Comparison of ENCODE assay signal across 13 cellular contexts in the genomic region with DNA sequence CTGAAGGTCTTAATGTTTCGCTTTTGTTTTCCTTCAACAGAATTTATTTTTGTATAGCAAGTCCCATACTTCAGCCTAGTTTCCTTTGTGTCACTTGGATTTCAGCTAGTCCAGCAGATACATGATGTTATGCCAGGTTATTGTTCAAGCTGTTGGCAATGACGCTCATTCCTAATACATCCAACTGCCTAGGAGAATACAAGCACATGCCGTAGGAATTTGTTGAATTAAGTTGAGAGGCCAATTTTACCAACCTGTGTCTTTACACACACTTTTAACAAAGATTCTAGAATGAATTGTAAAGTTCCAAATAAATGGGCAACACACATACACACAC.
DNase-seq lines count a peak whose midpoint lies in the region; ATAC-seq and TF ChIP-seq lines count a peak whose summit lies in the region.
"Had no signal": no experiment of that assay in that cellular context is flagged by ENCODE, and none has a peak within 500 bp of the region (broad histone marks: within the 10 kb centered on the region; RNA-seq: fewer than 3 reads in every experiment).

No MANE protein-coding gene starts in this region.

- no peaks in the 10 kb centered on the region for H3K9me3 ChIP-seq in heart right ventricle
- H3K9me3 ChIP-seq: tibial artery had no signal

- H3K4me1 ChIP-seq in heart right ventricle: peaks cover 9 to 35% (median 29%) of the 10 kb centered on the region in 9 donors

- H3K27me3 ChIP-seq in heart right ventricle: no peaks in the 10 kb centered on the region
- H3K27me3 ChIP-seq: tibial artery had no signal

- no peak for TF ChIP-seq CTCF in MCF 10A (IDR thresholded peaks at IDR 0.05; ENCODE audit: unreplicated experiment)
- no peak for TF ChIP-seq CTCF in heart right ventricle (IDR thresholded peaks at IDR 0.05)

- DNase-seq in EL: peak; percentile 34
- peak; percentile 54 for DNase-seq in MCF 10A (ENCODE audit: unreplicated experiment)
- peak in 1 of 2 donors; percentile 25 for DNase-seq in heart right ventricle
- peak; percentile 45 for DNase-seq in pons (ENCODE audit: low spot score)
- DNase-seq in NK-92 treated with Interleukin-12 subunit alpha and Interleukin-12 subunit beta, amount 100 ng/mL, for 24 hours (lab: John Stamatoyannopoulos, UW): no peak
- DNase-seq in natural killer cell treated with Interleukin-12 subunit alpha and Interleukin-12 subunit beta and Interleukin-15 and Interleukin-18, amount 100 ng/mL, for 72 hours (ENCODE audit: low spot score): no peak
- DNase-seq in Kasumi-1 (lab: John Stamatoyannopoulos, UW): no peak
- DNase-seq: GOT3, tibial artery had no signal

- peak overlapping the region; percentile 51 to 89 (median 70) for H3K27ac ChIP-seq in heart right ventricle

- H3K4me3 Mint-ChIP-seq in MCF 10A (ENCODE audit: unreplicated experiment): peak overlapping the region; percentile 53
- H3K4me3 Mint-ChIP-seq in natural killer cell treated with Interleukin-12 subunit alpha and Interleukin-12 subunit beta and Interleukin-15 and Interleukin-18, amount 100 ng/mL, for 72 hours: no peak overlapping the region

- H3K4me1 Mint-ChIP-seq in MCF 10A (ENCODE audit: insufficient read depth, unreplicated experiment): peaks cover 22% of the 10 kb centered on the region
- H3K4me1 Mint-ChIP-seq in natural killer cell treated with Interleukin-12 subunit alpha and Interleukin-12 subunit beta and Interleukin-15 and Interleukin-18, amount 100 ng/mL, for 72 hours (ENCODE audit: low read depth in 2 of 2): no peaks in the 10 kb centered on the region

- POLR2A ChIA-PET in MCF 10A (lab: Yijun Ruan, JAX): interaction anchor here (0.7 to 0.9 kb wide), 4 partner anchors 10 to 800 kb away, joined by 3 read pairs; a partner anchor contains a TSS

- no peaks in the 10 kb centered on the region for H3K36me3 ChIP-seq in heart right ventricle
- H3K36me3 ChIP-seq: tibial artery had no signal

- CTCF ChIA-PET in MCF 10A (lab: Yijun Ruan, JAX): interaction anchor here (0.6 to 0.7 kb wide), 2 partner anchors 9 to 13 kb away, joined by 3 to 5 read pairs; no protein-coding TSS in a partner anchor

- no peaks in the 10 kb centered on the region for H3K9me3 Mint-ChIP-seq in MCF 10A (ENCODE audit: unreplicated experiment)
- H3K9me3 Mint-ChIP-seq in natural killer cell treated with Interleukin-12 subunit alpha and Interleukin-12 subunit beta and Interleukin-15 and Interleukin-18, amount 100 ng/mL, for 72 hours: no peaks in the 10 kb centered on the region
- H3K9me3 Mint-ChIP-seq: activated T-helper 2 cell treated with anti-CD3 and anti-CD28 coated beads, Interferon-gamma antibody, Interleukin-2, Interleukin-4, amounts not matched to agents 10 μg/mL and 5 μg/mL and 100 μg/mL, durations not matched to agents 14 hours and 24 hours and 36 hours had no signal

- H3K27me3 Mint-ChIP-seq in MCF 10A (ENCODE audit: insufficient read depth, unreplicated experiment): peaks cover 10% of the 10 kb centered on the region
- no peaks in the 10 kb centered on the region for H3K27me3 Mint-ChIP-seq in natural killer cell treated with Interleukin-12 subunit alpha and Interleukin-12 subunit beta and Interleukin-15 and Interleukin-18, amount 100 ng/mL, for 72 hours

- intact Hi-C loops in MCF 10A (cut with micrococcal nuclease) (no loop called here), heart right ventricle (cut with DNase I) (loop anchor here in 2 of 10 donors (5.0 to 10.0 kb wide), 4 partner anchors 65 to 805 kb away; a partner anchor contains a TSS)

- no peak overlapping the region for H3K4me3 ChIP-seq in heart right ventricle
- H3K4me3 ChIP-seq: GM12878, tibial artery had no signal

- no peaks in the 10 kb centered on the region for H3K36me3 Mint-ChIP-seq in MCF 10A (ENCODE audit: insufficient read depth, unreplicated experiment)
- no peaks in the 10 kb centered on the region for H3K36me3 Mint-ChIP-seq in natural killer cell treated with Interleukin-12 subunit alpha and Interleukin-12 subunit beta and Interleukin-15 and Interleukin-18, amount 100 ng/mL, for 72 hours

- peak; percentile 51 to 77 (median 70) for ATAC-seq in heart right ventricle
- ATAC-seq in GM18870 (IDR thresholded peaks at IDR 0.05; ENCODE audit: unreplicated experiment): no peak
- no peak for ATAC-seq in natural killer cell treated with Interleukin-12 subunit alpha and Interleukin-12 subunit beta and Interleukin-15 and Interleukin-18, amount 100 ng/mL, for 72 hours
- ATAC-seq: activated CD4-positive, CD25-positive, alpha-beta regulatory T cell treated with anti-CD3 and anti-CD28 coated beads, Interleukin-2, amount 50 U/mL, for 24 hours; GM12878 had no signal

- no TSS peak for BruUV-seq in MCF 10A (replicated peaks; lab: Mats Ljungman, UMichigan)

- peak overlapping the region; percentile 70 for H3K27ac Mint-ChIP-seq in MCF 10A (ENCODE audit: low read depth, unreplicated experiment)
- no peak overlapping the region for H3K27ac Mint-ChIP-seq in natural killer cell treated with Interleukin-12 subunit alpha and Interleukin-12 subunit beta and Interleukin-15 and Interleukin-18, amount 100 ng/mL, for 72 hours
- H3K27ac Mint-ChIP-seq: activated T-helper 2 cell treated with anti-CD3 and anti-CD28 coated beads, Interferon-gamma antibody, Interleukin-2, Interleukin-4, amounts not matched to agents 10 μg/mL and 5 μg/mL and 100 μg/mL, durations not matched to agents 14 hours and 24 hours and 36 hours had no signal

- WGBS in heart right ventricle, 2 donors: 36 to 47% methylated on average over 3 of the region's 3 CpGs

Comparison
In these comparisons a context has a peak if more than half of its experiments do, and no peak if none do; other contexts are left out.
1. DNase-seq: peak in EL (single experiment), MCF 10A (single experiment) and pons (single experiment); none in NK-92 treated with Interleukin-12 subunit alpha and Interleukin-12 subunit beta, amount 100 ng/mL, for 24 hours (single experiment), natural killer cell treated with Interleukin-12 subunit alpha and Interleukin-12 subunit beta and Interleukin-15 and Interleukin-18, amount 100 ng/mL, for 72 hours (single experiment) and Kasumi-1 (0 of 2).
2. ATAC-seq: peak in heart right ventricle (8 of 8); none in GM18870 (single experiment) and natural killer cell treated with Interleukin-12 subunit alpha and Interleukin-12 subunit beta and Interleukin-15 and Interleukin-18, amount 100 ng/mL, for 72 hours (0 of 2).